Comparison of ENCODE assay signal across 17 cellular contexts in genomic region chr15:58595516-58596238, GRCh38.
"Had no signal": no experiment of that assay in that cellular context is flagged by ENCODE, and none has a peak within 500 bp of the region (broad histone marks: within the 10 kb centered on the region; RNA-seq: fewer than 3 reads in every experiment).

No MANE protein-coding gene starts in this region.

- H3K4me1 ChIP-seq: adrenal gland had no signal

- H3K4me3 ChIP-seq: adrenal gland, dorsolateral prefrontal cortex, pancreas, stomach, thoracic aorta had no signal

- H3K27me3 ChIP-seq: adrenal gland, dorsolateral prefrontal cortex, pancreas, stomach had no signal

- H3K27ac ChIP-seq: adrenal gland, pancreas, stomach, thoracic aorta, VCaP had no signal

- H3K9me3 Mint-ChIP-seq: activated CD4-positive, alpha-beta memory T cell treated with anti-CD3 and anti-CD28 coated beads for 36 hours; endodermal cell; neural crest cell had no signal

- H3K36me3 ChIP-seq: thoracic aorta had no signal

- H3K27me3 Mint-ChIP-seq: activated CD4-positive, alpha-beta memory T cell treated with anti-CD3 and anti-CD28 coated beads for 36 hours; activated CD8-positive, alpha-beta memory T cell treated with anti-CD3 and anti-CD28 coated beads, Interleukin-2, amount 10 ng/mL, durations not matched to agents 7 days and 5 days had no signal

- H3K9me3 ChIP-seq: adrenal gland, pancreas, stomach, thoracic aorta had no signal

- DNase-seq: activated CD4-positive, alpha-beta memory T cell treated with anti-CD3 and anti-CD28 coated beads for 36 hours; activated CD4-positive, alpha-beta T cell treated with anti-CD3 and anti-CD28 coated beads for 1 hour; activated CD8-positive, alpha-beta memory T cell treated with anti-CD3 and anti-CD28 coated beads, Interleukin-2, amount 10 ng/mL, durations not matched to agents 7 days and 5 days; activated naive CD4-positive, alpha-beta T cell treated with anti-CD3 and anti-CD28 coated beads, Interleukin-2, amount 50 U/mL, for 16 hours; activated T-cell treated with anti-CD3 and anti-CD28 coated beads, Interleukin-2, amount 50 U/mL, for 1 hour; adrenal gland; dorsolateral prefrontal cortex; endodermal cell; hypothalamus; kidney glomerular epithelial cell; pancreas; stimulated activated CD4-positive, alpha-beta T cell treated with anti-CD3 and anti-CD28 coated beads, Interleukin-1b, Interleukin-23, amount 100 ng/mL, for 48 hours; stomach; T-helper 9 cell had no signal

- H3K4me3 Mint-ChIP-seq: activated CD4-positive, alpha-beta memory T cell treated with anti-CD3 and anti-CD28 coated beads for 36 hours; activated CD8-positive, alpha-beta memory T cell treated with anti-CD3 and anti-CD28 coated beads, Interleukin-2, amount 10 ng/mL, durations not matched to agents 7 days and 5 days; endodermal cell; neural crest cell had no signal

- ATAC-seq: activated CD8-positive, alpha-beta memory T cell treated with anti-CD3 and anti-CD28 coated beads, Interleukin-2, amount 10 ng/mL, durations not matched to agents 7 days and 5 days; pancreas had no signal

- H3K27ac Mint-ChIP-seq: activated CD4-positive, alpha-beta memory T cell treated with anti-CD3 and anti-CD28 coated beads for 36 hours; endodermal cell had no signal
